8 cellular contexts compared by ENCODE assay signal in genomic region chr11:110908401-110909106, GRCh38.
DNase-seq lines count a peak whose midpoint lies in the region; ATAC-seq and TF ChIP-seq lines count a peak whose summit lies in the region.

No MANE protein-coding gene starts in this region.

- no peaks in the 10 kb centered on the region for H3K36me3 Mint-ChIP-seq in activated T-cell treated with anti-CD3 and anti-CD28 coated beads, Interleukin-2, amount 50 U/mL, for 24 hours (ENCODE audit: low read depth)
- H3K36me3 Mint-ChIP-seq in nephron progenitor cell (ENCODE audit: low read depth) = no peaks in the 10 kb centered on the region

- no peak overlapping the region for H3K4me3 Mint-ChIP-seq in activated T-cell treated with anti-CD3 and anti-CD28 coated beads, Interleukin-2, amount 50 U/mL, for 24 hours
- no peak overlapping the region for H3K4me3 Mint-ChIP-seq in stimulated activated naive CD8-positive, alpha-beta T cell treated with anti-CD3 and anti-CD28 coated beads, Interleukin-15, amount 100 ng/mL, for 72 hours
- H3K4me3 Mint-ChIP-seq in nephron progenitor cell = no peak overlapping the region

- TF ChIP-seq CTCF in fibroblast of the aortic adventitia (IDR thresholded peaks at IDR 0.05; ENCODE audit: insufficient read depth, low read length) = no peak
- TF ChIP-seq CTCF in nephron progenitor cell (IDR thresholded peaks at IDR 0.05) = no peak

- no peaks in the 10 kb centered on the region for H3K27me3 Mint-ChIP-seq in activated T-cell treated with anti-CD3 and anti-CD28 coated beads, Interleukin-2, amount 50 U/mL, for 24 hours
- H3K27me3 Mint-ChIP-seq in stimulated activated naive CD8-positive, alpha-beta T cell treated with anti-CD3 and anti-CD28 coated beads, Interleukin-15, amount 100 ng/mL, for 72 hours = no peaks in the 10 kb centered on the region
- H3K27me3 Mint-ChIP-seq in nephron progenitor cell (ENCODE audit: low read depth, poor library complexity) = no peaks in the 10 kb centered on the region

- peaks cover 24% of the 10 kb centered on the region for H3K4me1 Mint-ChIP-seq in activated T-cell treated with anti-CD3 and anti-CD28 coated beads, Interleukin-2, amount 50 U/mL, for 24 hours (ENCODE audit: low read depth)
- peaks cover 20% of the 10 kb centered on the region for H3K4me1 Mint-ChIP-seq in stimulated activated naive CD8-positive, alpha-beta T cell treated with anti-CD3 and anti-CD28 coated beads, Interleukin-15, amount 100 ng/mL, for 72 hours
- H3K4me1 Mint-ChIP-seq in nephron progenitor cell = peaks cover 51% of the 10 kb centered on the region

- peak overlapping the region; percentile 73 for H3K27ac Mint-ChIP-seq in activated T-cell treated with anti-CD3 and anti-CD28 coated beads, Interleukin-2, amount 50 U/mL, for 24 hours
- no peak overlapping the region for H3K27ac Mint-ChIP-seq in stimulated activated naive CD8-positive, alpha-beta T cell treated with anti-CD3 and anti-CD28 coated beads, Interleukin-15, amount 100 ng/mL, for 72 hours
- H3K27ac Mint-ChIP-seq in nephron progenitor cell = no peak overlapping the region

- H3K4me3 ChIP-seq in fibroblast of the aortic adventitia (ENCODE audit: low read depth, low read length) = no peak overlapping the region

- H3K9me3 Mint-ChIP-seq in activated T-cell treated with anti-CD3 and anti-CD28 coated beads, Interleukin-2, amount 50 U/mL, for 24 hours = no peaks in the 10 kb centered on the region
- H3K9me3 Mint-ChIP-seq in stimulated activated naive CD8-positive, alpha-beta T cell treated with anti-CD3 and anti-CD28 coated beads, Interleukin-15, amount 100 ng/mL, for 72 hours = peaks cover 0 to 14% of the 10 kb centered on the region in 2 donors
- H3K9me3 Mint-ChIP-seq in nephron progenitor cell = no peaks in the 10 kb centered on the region

- peak; percentile 84 for ATAC-seq in SK-N-SH treated with all-trans-retinoic acid at 6 μM for 48 hours
- peak; percentile 39 for ATAC-seq in stimulated activated naive CD8-positive, alpha-beta T cell treated with anti-CD3 and anti-CD28 coated beads, Interleukin-15, amount 100 ng/mL, for 72 hours

- no peak for DNase-seq in activated T-cell treated with anti-CD3 and anti-CD28 coated beads, Interleukin-2, amount 50 U/mL, for 24 hours
- DNase-seq in activated T-cell treated with anti-CD3 and anti-CD28 coated beads for 4 hours = no peak
- DNase-seq in fibroblast of the aortic adventitia (ENCODE audit: low read depth) = peak; percentile 85
- DNase-seq in stimulated activated naive CD8-positive, alpha-beta T cell treated with anti-CD3 and anti-CD28 coated beads, Interleukin-15, amount 100 ng/mL, for 72 hours = no peak
- DNase-seq in stimulated activated naive CD4-positive, alpha-beta T cell treated with Interleukin-2 at 50 U/mL for 16 hours (lab: John Stamatoyannopoulos, UW) = no peak
- DNase-seq in nephron progenitor cell = no peak
- no peak for DNase-seq in SW 1271 (lab: John Stamatoyannopoulos, UW)

TF ChIP-seq in SK-N-SH treated with all-trans-retinoic acid at 6 μM for 48 hours, 23 proteins besides CTCF, POLR2A, EP300 and RAD21:
- no peak for TF ChIP-seq TCF4 (CRISPR knock-in tag; IDR thresholded peaks at IDR 0.05; ENCODE audit: borderline replicate concordance)
- TF ChIP-seq TSHZ2 (CRISPR knock-in tag; IDR thresholded peaks at IDR 0.05) = no peak
- no peak for TF ChIP-seq PATZ1 (CRISPR knock-in tag; IDR thresholded peaks at IDR 0.05; ENCODE audit: borderline replicate concordance)
TF ChIP-seq in SK-N-SH treated with all-trans-retinoic acid at 6 μM for 48 hours: peak in this region for 0.
